Comparison of ENCODE assay signal across 9 cellular contexts in genomic region chr16:49876716-49877129, GRCh38. TPM values are rescaled to one million over a fixed set of nuclear protein-coding genes. Genes with fewer than 3 reads are reported as not detected.
DNase-seq lines count a peak whose midpoint lies in the region; ATAC-seq and TF ChIP-seq lines count a peak whose summit lies in the region.
"Had no signal": no experiment of that assay in that cellular context is flagged by ENCODE, and none has a peak within 500 bp of the region (broad histone marks: within the 10 kb centered on the region; RNA-seq: fewer than 3 reads in every experiment).

No MANE protein-coding gene starts in this region.

- H3K4me3 ChIP-seq in body of pancreas (no peak overlapping the region), thyroid gland (replicated peaks in 1 of 3) (peak overlapping the region in 1 of 3 donors; percentile 16)

- H3K36me3 ChIP-seq in body of pancreas (replicated peaks in 1 of 2; ENCODE audit: insufficient read depth in 1 of 2, low read depth in 2 of 2) = no peaks in the 10 kb centered on the region
- H3K36me3 ChIP-seq in thyroid gland = no peaks in the 10 kb centered on the region

- WGBS in body of pancreas, 2 donors = 0 to 3% methylated on average over 1 to 22 of the region's 22 CpGs
- 10 to 36% methylated on average over 3 to 8 of the region's 22 CpGs for WGBS in thyroid gland, 2 donors

- H3K9me3 ChIP-seq in body of pancreas = no peaks in the 10 kb centered on the region
- H3K9me3 ChIP-seq in thyroid gland = no peaks in the 10 kb centered on the region

- intact Hi-C loops in body of pancreas (cut with DNase I) = no loop called here
- intact Hi-C loops in thyroid gland (cut with DNase I) = no loop called here

- DNase-seq in NCI-H1092 treated with DMSO at 0.1 percent for 48 hours (lab: John Stamatoyannopoulos, UW) (peak; percentile 31), NCI-H1092 (lab: John Stamatoyannopoulos, UW) (no peak), NCI-H146 (lab: John Stamatoyannopoulos, UW) (peak; percentile 58), body of pancreas (peak; percentile 80 to 87 (median 86)), kidney tubule cell (ENCODE audit: low spot score) (peak; percentile 48), thyroid gland (peak; percentile 63 to 69), NCI-H2196 (lab: John Stamatoyannopoulos, UW; ENCODE audit: unreplicated experiment) (no peak), NCI-H187 treated with DMSO at 0.1 percent for 48 hours (lab: John Stamatoyannopoulos, UW) (no peak)
- DNase-seq: CD4-positive, CD25-positive, alpha-beta regulatory T cell had no signal

- peak; percentile 96 for ATAC-seq in body of pancreas

- H3K4me1 ChIP-seq in body of pancreas (peaks cover 14% of the 10 kb centered on the region), thyroid gland (peaks cover 5 to 9% of the 10 kb centered on the region in 2 donors)

- TF ChIP-seq POLR2A in body of pancreas (IDR thresholded peaks at IDR 0.05) (no peak), thyroid gland (IDR thresholded peaks at IDR 0.05) (no peak)

- H3K27me3 ChIP-seq in body of pancreas (no peaks in the 10 kb centered on the region), thyroid gland (no peaks in the 10 kb centered on the region)

- TF ChIP-seq CTCF in body of pancreas (IDR thresholded peaks at IDR 0.05) (peak; percentile 72 to 96 (median 89)), thyroid gland (IDR thresholded peaks at IDR 0.05) (peak; percentile 40 to 95 (median 74))

- peak overlapping the region in 1 of 4 donors; percentile 26 for H3K27ac ChIP-seq in body of pancreas
- no peak overlapping the region for H3K27ac ChIP-seq in thyroid gland

RNA-seq across cellular contexts. Expression of gene ZNF423, which starts 20.8 kb away (rescaled TPM):
- total RNA-seq in body of pancreas (1 to 10 TPM; 4.2 to 9.2 TPM), thyroid gland (10 to 100 TPM in 1 of 4 donors, 1 to 10 TPM in 3; 7.4 to 10.0 (median 8.5) TPM)

Comparison
In these comparisons a context has a peak if more than half of its experiments do, and no peak if none do; other contexts are left out.
1. DNase-seq: peak in NCI-H1092 treated with DMSO at 0.1 percent for 48 hours (single experiment), NCI-H146 (single experiment), body of pancreas (4 of 4), kidney tubule cell (single experiment) and thyroid gland (2 of 2); none in NCI-H1092 (single experiment), NCI-H2196 (single experiment) and NCI-H187 treated with DMSO at 0.1 percent for 48 hours (single experiment).